19 cellular contexts compared by ENCODE assay signal in genomic region chr20:24957326-24957996, GRCh38. TPM values are rescaled to one million over a fixed set of nuclear protein-coding genes. Genes with fewer than 3 reads are reported as not detected.
DNase-seq lines count a peak whose midpoint lies in the region; ATAC-seq and TF ChIP-seq lines count a peak whose summit lies in the region.
"Had no signal": no experiment of that assay in that cellular context is flagged by ENCODE, and none has a peak within 500 bp of the region (broad histone marks: within the 10 kb centered on the region; RNA-seq: fewer than 3 reads in every experiment).

No MANE protein-coding gene starts in this region.

- H3K9me3 ChIP-seq in CD4-positive, alpha-beta memory T cell (ENCODE audit: control insufficient read depth in 1 of 2, low read length in 2 of 2) = no peaks in the 10 kb centered on the region
- H3K9me3 ChIP-seq: left lung had no signal

- no peaks in the 10 kb centered on the region for H3K27me3 ChIP-seq in CD4-positive, alpha-beta memory T cell (ENCODE audit: insufficient read depth, low read length)
- H3K27me3 ChIP-seq: brain microvascular endothelial cell, left lung had no signal

- POLR2A ChIA-PET in CD4-positive, alpha-beta memory T cell (lab: Charles Lee; ENCODE audit: partially characterized antibody) = no interaction called here

- peaks cover 17 to 55% (median 35%) of the 10 kb centered on the region in 4 donors for H3K4me1 Mint-ChIP-seq in CD4-positive, alpha-beta memory T cell
- H3K4me1 Mint-ChIP-seq in dendritic cell treated with granulocyte-macrophage colony-stimulating factor and Interleukin-4, amounts not matched to agents 40 ng/mL and 50 ng/mL, for 4 days (ENCODE audit: low read depth) = peaks cover 38% of the 10 kb centered on the region
- no peaks in the 10 kb centered on the region for H3K4me1 Mint-ChIP-seq in osteocyte (ENCODE audit: unreplicated experiment)

- ATAC-seq in HG03135 (IDR thresholded peaks at IDR 0.05; ENCODE audit: unreplicated experiment) = no peak
- ATAC-seq: left lung had no signal

- peaks cover 11 to 54% of the 10 kb centered on the region in 2 donors for H3K36me3 Mint-ChIP-seq in CD4-positive, alpha-beta memory T cell
- H3K36me3 Mint-ChIP-seq in dendritic cell treated with granulocyte-macrophage colony-stimulating factor and Interleukin-4, amounts not matched to agents 40 ng/mL and 50 ng/mL, for 4 days (ENCODE audit: low read depth) = peaks cover 93% of the 10 kb centered on the region
- peaks cover 3% of the 10 kb centered on the region for H3K36me3 Mint-ChIP-seq in osteocyte (ENCODE audit: unreplicated experiment)

- CTCF ChIA-PET in CD4-positive, alpha-beta memory T cell (lab: Charles Lee; ENCODE audit: partially characterized antibody) = no interaction called here

- no peak for TF ChIP-seq CTCF in osteocyte (IDR thresholded peaks at IDR 0.05)

- H3K27ac ChIP-seq in CD4-positive, alpha-beta memory T cell (ENCODE audit: low read depth, low read length) = no peak overlapping the region
- H3K27ac ChIP-seq: brain microvascular endothelial cell, left lung had no signal

- H3K4me1 ChIP-seq in CD4-positive, alpha-beta memory T cell (ENCODE audit: insufficient read depth, low read length) = peaks cover 41% of the 10 kb centered on the region

- DNase-seq in CD4-positive, alpha-beta memory T cell = no peak
- DNase-seq in D341Med (ENCODE audit: low spot score) (peak; percentile 21), osteocyte (ENCODE audit: extremely low spot score, unreplicated experiment) (peak; percentile 73), DMS153 treated with DMSO at 0.1 percent for 48 hours (lab: John Stamatoyannopoulos, UW; ENCODE audit: unreplicated experiment) (no peak), EL (no peak)
- DNase-seq: brain microvascular endothelial cell; dermis blood vessel endothelial cell; left lung; NCI-H1092 treated with DMSO at 0.1 percent for 48 hours; NCI-H2081 treated with DMSO at 0.1 percent for 48 hours; NCI-H526; stimulated activated CD4-positive, alpha-beta T cell treated with anti-CD3 and anti-CD28 coated beads, Interleukin-1b, Interleukin-23, amount 100 ng/mL, for 48 hours had no signal

- H3K9me3 Mint-ChIP-seq in CD4-positive, alpha-beta memory T cell = no peaks in the 10 kb centered on the region
- no peaks in the 10 kb centered on the region for H3K9me3 Mint-ChIP-seq in dendritic cell treated with granulocyte-macrophage colony-stimulating factor and Interleukin-4, amounts not matched to agents 40 ng/mL and 50 ng/mL, for 4 days
- no peaks in the 10 kb centered on the region for H3K9me3 Mint-ChIP-seq in osteocyte (ENCODE audit: unreplicated experiment)

- H3K27me3 Mint-ChIP-seq in CD4-positive, alpha-beta memory T cell = no peaks in the 10 kb centered on the region
- no peaks in the 10 kb centered on the region for H3K27me3 Mint-ChIP-seq in dendritic cell treated with granulocyte-macrophage colony-stimulating factor and Interleukin-4, amounts not matched to agents 40 ng/mL and 50 ng/mL, for 4 days
- H3K27me3 Mint-ChIP-seq in osteocyte (ENCODE audit: unreplicated experiment) = no peaks in the 10 kb centered on the region
- H3K27me3 Mint-ChIP-seq: activated naive CD8-positive, alpha-beta T cell had no signal

- H3K4me3 ChIP-seq in CD4-positive, alpha-beta memory T cell (ENCODE audit: low read length in 2 of 2) = no peak overlapping the region
- H3K4me3 ChIP-seq: left lung had no signal

- H3K36me3 ChIP-seq in CD4-positive, alpha-beta memory T cell (ENCODE audit: insufficient read depth, low read length) = peaks cover 26% of the 10 kb centered on the region

- intact Hi-C loops in CD4-positive, alpha-beta memory T cell (cut with micrococcal nuclease) = no loop called here
- intact Hi-C loops in dendritic cell treated with granulocyte-macrophage colony-stimulating factor and Interleukin-4, amounts not matched to agents 40 ng/mL and 50 ng/mL, for 4 days (cut with micrococcal nuclease) = no loop called here

- H3K4me3 Mint-ChIP-seq in CD4-positive, alpha-beta memory T cell = no peak overlapping the region
- no peak overlapping the region for H3K4me3 Mint-ChIP-seq in dendritic cell treated with granulocyte-macrophage colony-stimulating factor and Interleukin-4, amounts not matched to agents 40 ng/mL and 50 ng/mL, for 4 days
- no peak overlapping the region for H3K4me3 Mint-ChIP-seq in osteocyte (ENCODE audit: unreplicated experiment)
- H3K4me3 Mint-ChIP-seq: activated naive CD8-positive, alpha-beta T cell had no signal

- peak overlapping the region in 6 of 7 donors; percentile 7 to 87 (median 69) for H3K27ac Mint-ChIP-seq in CD4-positive, alpha-beta memory T cell
- H3K27ac Mint-ChIP-seq in dendritic cell treated with granulocyte-macrophage colony-stimulating factor and Interleukin-4, amounts not matched to agents 40 ng/mL and 50 ng/mL, for 4 days = peak overlapping the region; percentile 78
- no peak overlapping the region for H3K27ac Mint-ChIP-seq in osteocyte (ENCODE audit: unreplicated experiment)
- H3K27ac Mint-ChIP-seq: activated naive CD8-positive, alpha-beta T cell had no signal

RNA-seq across cellular contexts. Expression of gene CST7, which starts 8.4 kb away (rescaled TPM):
- 10 to 100 TPM; 23.2 to 23.3 TPM for total RNA-seq in CD4-positive, alpha-beta memory T cell
- 10 to 100 TPM; 57.7 to 62.8 TPM for polyA plus RNA-seq in CD4-positive, alpha-beta memory T cell
- total RNA-seq in osteocyte = not detected in 2 replicates
- total RNA-seq: dermis blood vessel endothelial cell, epithelial cell of proximal tubule, frontal cortex, HT-29, LHCN-M2 had no signal

RNA-seq across cellular contexts. Expression of gene APMAP, which starts 35.1 kb away (rescaled TPM):
- 10 to 100 TPM; 48.4 to 50.0 TPM for total RNA-seq in CD4-positive, alpha-beta memory T cell
- 100 to 1,000 TPM in 1 of 2 donors, 10 to 100 TPM in 1; 70.7 to 130 TPM for polyA plus RNA-seq in CD4-positive, alpha-beta memory T cell
- 76.3 and 80.0 TPM in 2 replicates for total RNA-seq in osteocyte

Comparison
In these comparisons a context has a peak if more than half of its experiments do, and no peak if none do; other contexts are left out.
1. DNase-seq: peak in D341Med (single experiment) and osteocyte (single experiment); none in CD4-positive, alpha-beta memory T cell (0 of 5), DMS153 treated with DMSO at 0.1 percent for 48 hours (single experiment) and EL (single experiment).
2. RNA of gene CST7, which starts 8.4 kb away (total RNA-seq): 23.2 to 23.3 TPM in CD4-positive, alpha-beta memory T cell; not detected in osteocyte; every median in the first group is over 10 times any median in the second.